Comparison of ENCODE assay signal across 8 cellular contexts in the genomic region with DNA sequence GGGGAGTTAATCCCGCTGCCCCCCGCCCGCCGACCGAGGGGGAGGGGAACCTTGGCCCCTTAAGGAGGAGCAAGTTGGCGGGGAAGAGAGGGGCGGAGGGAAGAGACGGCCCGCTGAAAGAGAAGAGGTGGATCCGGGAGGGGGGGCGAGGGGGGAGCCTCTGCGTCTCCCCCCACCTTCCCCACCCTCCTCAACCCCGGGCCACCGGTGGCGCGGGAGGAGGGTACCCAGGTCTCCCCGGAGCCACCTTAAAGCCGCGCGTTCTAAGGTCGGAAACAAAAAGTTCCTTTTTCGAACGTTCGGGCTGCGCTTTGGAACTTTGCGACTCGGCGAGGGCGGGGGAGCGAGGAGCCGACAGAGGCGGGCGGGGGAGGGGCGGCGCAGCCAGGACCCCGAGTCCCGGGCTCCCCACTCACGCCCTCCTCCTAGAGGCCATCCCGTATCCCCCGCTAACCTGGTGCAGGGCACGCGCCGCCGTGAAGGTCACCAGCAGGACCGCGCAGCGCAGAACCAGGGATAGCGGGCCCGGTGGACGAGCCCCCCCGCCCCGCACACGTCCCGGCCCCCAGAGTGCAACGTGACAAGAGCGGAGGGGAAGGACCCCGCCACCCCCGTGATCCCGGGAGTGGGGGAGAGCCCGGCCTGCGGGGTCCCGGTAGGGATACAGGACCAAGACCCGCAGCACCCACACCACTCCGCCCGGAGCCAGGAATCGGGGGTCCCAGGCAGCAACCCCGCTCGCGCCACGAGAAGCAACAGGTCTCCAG. TPM values are rescaled to one million over a fixed set of nuclear protein-coding genes. Genes with fewer than 3 reads are reported as not detected.
A peak's percentile ranks its signal among the peaks of the same experiment; 100 is the strongest.
DNase-seq lines count a peak whose midpoint lies in the region; ATAC-seq and TF ChIP-seq lines count a peak whose summit lies in the region.

No MANE protein-coding gene starts in this region.

- TF ChIP-seq POLR2A in gastroesophageal sphincter (IDR thresholded peaks at IDR 0.05): peak in 1 of 2 donors; percentile 4

- WGBS in gastroesophageal sphincter (ENCODE audit: low coverage in 1 of 2), 2 donors: 0 to 2% methylated on average over 6 to 10 of the region's 70 CpGs

- H3K36me3 ChIP-seq in gastroesophageal sphincter (peaks cover 0 to 8% of the 10 kb centered on the region in 2 donors), neutrophil (peaks cover 11% of the 10 kb centered on the region)

- TF ChIP-seq CTCF in gastroesophageal sphincter (IDR thresholded peaks at IDR 0.05): peak in 1 of 4 experiments; percentile 13
- peak; percentile 42 for TF ChIP-seq CTCF in neutrophil (IDR thresholded peaks at IDR 0.05)

- H3K27me3 ChIP-seq in gastroesophageal sphincter (no peaks in the 10 kb centered on the region), neutrophil (peaks cover 38% of the 10 kb centered on the region)

- H3K27ac ChIP-seq in gastroesophageal sphincter (peak overlapping the region; percentile 95 to 98 (median 98)), neutrophil (peak overlapping the region; percentile 95)

- DNase-seq in ELR (ENCODE audit: low read depth) (peak; percentile 69), RPMI7951 (ENCODE audit: low read depth) (peak; percentile 61), activated gamma-delta T cell (lab: John Stamatoyannopoulos, UW) (peak; percentile 56), superior temporal gyrus (ENCODE audit: extremely low spot score) (peak; percentile 87)

- H3K9me3 ChIP-seq in gastroesophageal sphincter (no peaks in the 10 kb centered on the region), neutrophil (no peaks in the 10 kb centered on the region)

- H3K4me1 ChIP-seq in gastroesophageal sphincter (peaks cover 0 to 63% (median 40%) of the 10 kb centered on the region in 3 donors), neutrophil (ENCODE audit: control insufficient read depth in 1 of 2, insufficient read depth in 1 of 2, low read depth in 1 of 2, low read length in 1 of 2) (peaks cover 31 to 41% of the 10 kb centered on the region in 2 experiments)

- no peak for TF ChIP-seq EP300 in gastroesophageal sphincter (IDR thresholded peaks at IDR 0.05)

- peak overlapping the region; percentile 72 to 87 for H3K4me3 ChIP-seq in gastroesophageal sphincter
- H3K4me3 ChIP-seq in neutrophil (ENCODE audit: low read depth in 1 of 2, low read length in 1 of 2): peak overlapping the region; percentile 92 to 96

- ATAC-seq in HG03039 (IDR thresholded peaks at IDR 0.05; ENCODE audit: unreplicated experiment) (peak; percentile 13), gastroesophageal sphincter (peak; percentile 32), HG03460 (IDR thresholded peaks at IDR 0.05; ENCODE audit: unreplicated experiment) (no peak)

RNA-seq across cellular contexts. Expression of gene ERF, which starts 0.7 kb away (rescaled TPM):
- 31.6 and 40.1 TPM in 2 replicates for total RNA-seq in RPMI7951 (2014; rRNA removed; shearing (Covaris generic))
- total RNA-seq in gastroesophageal sphincter: 10 to 100 TPM; 28.4 to 46.4 (median 39.9) TPM

RNA-seq across cellular contexts. Expression of gene GSK3A, which starts 11.9 kb away (rescaled TPM):
- 26.7 and 30.2 TPM in 2 replicates for total RNA-seq in RPMI7951 (2014; rRNA removed; shearing (Covaris generic))
- total RNA-seq in gastroesophageal sphincter: 10 to 100 TPM; 30.8 to 51.0 (median 35.1) TPM

RNA-seq across cellular contexts. Expression of gene CIC, which starts 14.8 kb away (rescaled TPM):
- 12.9 and 14.6 TPM in 2 replicates for total RNA-seq in RPMI7951 (2014; rRNA removed; shearing (Covaris generic))
- total RNA-seq in gastroesophageal sphincter: 10 to 100 TPM; 31.4 to 69.4 (median 49.0) TPM

RNA-seq across cellular contexts. Expression of gene ZNF526, which starts 34.2 kb away (rescaled TPM):
- 7.2 and 7.3 TPM in 2 replicates for total RNA-seq in RPMI7951 (2014; rRNA removed; shearing (Covaris generic))
- total RNA-seq in gastroesophageal sphincter: 10 to 100 TPM in 1 of 4 donors, 1 to 10 TPM in 3; 4.6 to 10.4 (median 7.8) TPM

RNA-seq across cellular contexts. Expression of gene DEDD2, which starts 36.8 kb away (rescaled TPM):
- total RNA-seq in RPMI7951 (2014; rRNA removed; shearing (Covaris generic)): 13.8 and 14.4 TPM in 2 replicates
- total RNA-seq in gastroesophageal sphincter: 10 to 100 TPM; 31.1 to 39.3 (median 33.4) TPM
